Comparison of ENCODE assay signal across 1 cellular context in genomic region chrX:43953218-43953617, GRCh38.
TF ChIP-seq lines count a peak whose summit lies in the region.

No MANE protein-coding gene starts in this region.

TF ChIP-seq in SK-N-SH, 30 proteins besides CTCF, POLR2A, EP300 and RAD21 (continued from another document):
- TF ChIP-seq REST (IDR thresholded peaks at IDR 0.05; ENCODE audit: low read depth, low read length) (no peak), RXRA (IDR thresholded peaks at IDR 0.05; ENCODE audit: borderline replicate concordance, low read depth) (no peak)
